ENCODE assay signal across 13 cellular contexts in genomic region chr5:109876030-109876726, GRCh38.
"Had no signal": no experiment of that assay in that cellular context is flagged by ENCODE, and none has a peak within 500 bp of the region (broad histone marks: within the 10 kb centered on the region; RNA-seq: fewer than 3 reads in every experiment).

No MANE protein-coding gene starts in this region.

- H3K36me3 ChIP-seq: gastroesophageal sphincter, neural progenitor cell, pancreas, tibial nerve, vagina had no signal

- H3K4me1 ChIP-seq: body of pancreas, gastroesophageal sphincter, neural progenitor cell, pancreas, vagina had no signal

- H3K9me3 ChIP-seq: body of pancreas, gastroesophageal sphincter, pancreas, SK-N-SH, tibial nerve, vagina had no signal

- ATAC-seq: body of pancreas, gastroesophageal sphincter, pancreas had no signal

- H3K27me3 Mint-ChIP-seq: activated CD4-positive, alpha-beta memory T cell treated with anti-CD3 and anti-CD28 coated beads for 36 hours had no signal

- DNase-seq: activated CD4-positive, alpha-beta memory T cell treated with anti-CD3 and anti-CD28 coated beads for 36 hours; activated CD8-positive, alpha-beta memory T cell treated with anti-CD3 and anti-CD28 coated beads, Interleukin-2, amount 50 U/mL, for 48 hours; body of pancreas; central memory CD4-positive, alpha-beta T cell; cortex of kidney; effector CD8-positive, alpha-beta T cell; pancreas; SK-N-SH had no signal

- H3K4me3 ChIP-seq: body of pancreas, gastroesophageal sphincter, hepatocyte, neural progenitor cell, pancreas, tibial nerve, vagina had no signal

- H3K9me3 Mint-ChIP-seq: activated CD4-positive, alpha-beta memory T cell treated with anti-CD3 and anti-CD28 coated beads for 36 hours had no signal

- H3K4me3 Mint-ChIP-seq: activated CD4-positive, alpha-beta memory T cell treated with anti-CD3 and anti-CD28 coated beads for 36 hours; neural progenitor cell had no signal

- H3K79me2 ChIP-seq: hepatocyte had no signal

- H3K9ac ChIP-seq: neural progenitor cell, SK-N-SH had no signal

- H3K4me2 ChIP-seq: hepatocyte, neural progenitor cell, SK-N-SH had no signal

- H3K27ac ChIP-seq: body of pancreas, gastroesophageal sphincter, hepatocyte, neural progenitor cell, pancreas, vagina had no signal

- H3K27ac Mint-ChIP-seq: activated CD4-positive, alpha-beta memory T cell treated with anti-CD3 and anti-CD28 coated beads for 36 hours had no signal

- H3K27me3 ChIP-seq: body of pancreas, gastroesophageal sphincter, hepatocyte, neural progenitor cell, pancreas, tibial nerve, vagina had no signal

- H2AFZ ChIP-seq: hepatocyte, neural progenitor cell had no signal

- H3K36me3 Mint-ChIP-seq: activated CD4-positive, alpha-beta memory T cell treated with anti-CD3 and anti-CD28 coated beads for 36 hours had no signal
